In genomic region chr3:119815716-119816115, GRCh38 we compare ENCODE assay signal across 30 cellular contexts. TPM values are rescaled to one million over a fixed set of nuclear protein-coding genes. Genes with fewer than 3 reads are reported as not detected.
"Had no signal": no experiment of that assay in that cellular context is flagged by ENCODE, and none has a peak within 500 bp of the region (broad histone marks: within the 10 kb centered on the region; RNA-seq: fewer than 3 reads in every experiment).

No MANE protein-coding gene starts in this region.

- FAIRE-seq: astrocyte, bronchial epithelial cell had no signal

- H3K9me3 ChIP-seq: esophagus muscularis mucosa, gastrocnemius medialis had no signal

- ATAC-seq: activated CD4-positive, CD25-positive, alpha-beta regulatory T cell treated with anti-CD3 and anti-CD28 coated beads, Interleukin-2, amount 50 U/mL, for 24 hours; activated CD8-positive, alpha-beta T cell treated with anti-CD3 and anti-CD28 coated beads for 36 hours; activated T-cell treated with anti-CD3 and anti-CD28 coated beads, Interleukin-2, amount 50 U/mL, for 4 hours; activated T-helper 17 cell treated with anti-CD3 and anti-CD28 coated beads, Interleukin-2, amount 50 U/mL, for 72 hours; foreskin keratinocyte; gastrocnemius medialis; T-helper 17 cell had no signal

- H3K27ac ChIP-seq: brain microvascular endothelial cell, coronary artery, dorsolateral prefrontal cortex, esophagus muscularis mucosa, foreskin keratinocyte, gastrocnemius medialis, WERI-Rb-1 had no signal

- H3K4me3 ChIP-seq: coronary artery, dorsolateral prefrontal cortex, esophagus muscularis mucosa, gastrocnemius medialis had no signal

- H3K36me3 ChIP-seq: brain microvascular endothelial cell, esophagus muscularis mucosa, gastrocnemius medialis, WERI-Rb-1 had no signal

- H3K27me3 ChIP-seq: brain microvascular endothelial cell, gastrocnemius medialis had no signal

- H3K4me1 ChIP-seq: esophagus muscularis mucosa, foreskin keratinocyte, gastrocnemius medialis had no signal

- DNase-seq: activated B cell treated with CpG ODN at 0.5 μM for 24 hours; activated CD4-positive, alpha-beta T cell treated with anti-CD3 and anti-CD28 coated beads for 48 hours; activated CD4-positive, alpha-beta T cell treated with anti-CD3 and anti-CD28 coated beads, Interleukin-2, amount 50 U/mL, for 1 hour; activated CD4-positive, alpha-beta T cell treated with anti-CD3 and anti-CD28 coated beads, Interleukin-2, amount 50 U/mL, for 48 hours; activated CD8-positive, alpha-beta memory T cell treated with anti-CD3 and anti-CD28 coated beads for 24 hours; activated CD8-positive, alpha-beta T cell treated with anti-CD3 and anti-CD28 coated beads for 36 hours; activated effector memory CD4-positive, alpha-beta T cell treated with Interleukin-2 at 50 U/mL for 16 hours; activated gamma-delta T cell treated with Interleukin-2 at 50 U/mL for 16 hours; activated naive CD4-positive, alpha-beta T cell treated with anti-CD3 and anti-CD28 coated beads, Interleukin-2, amount 50 U/mL, for 16 hours; activated naive CD4-positive, alpha-beta T cell treated with Interleukin-2 at 50 U/mL for 16 hours; activated T-cell treated with anti-CD3 and anti-CD28 coated beads, Interleukin-2, amount 50 U/mL, for 4 hours; amniotic stem cell; anterior cingulate cortex; brain microvascular endothelial cell; dorsolateral prefrontal cortex; effector memory CD4-positive, alpha-beta T cell; erythroblast; foreskin keratinocyte; gastrocnemius medialis; glutamatergic neuron; T-helper 1 cell; T-helper 17 cell; T1000; WERI-Rb-1 had no signal

RNA-seq across cellular contexts. Expression of gene NR1I2, which starts 33.8 kb away (rescaled TPM):
- total RNA-seq: astrocyte, bronchial epithelial cell, foreskin keratinocyte had no signal
- polyA plus RNA-seq: foreskin keratinocyte had no signal
